In genomic region chr6:80548496-80548895, GRCh38 we compare ENCODE assay signal across 19 cellular contexts.
DNase-seq lines count a peak whose midpoint lies in the region; ATAC-seq, FAIRE-seq and TF ChIP-seq lines count a peak whose summit lies in the region.
"Had no signal": no experiment of that assay in that cellular context is flagged by ENCODE, and none has a peak within 500 bp of the region (broad histone marks: within the 10 kb centered on the region; RNA-seq: fewer than 3 reads in every experiment).

No MANE protein-coding gene starts in this region.

- no peaks in the 10 kb centered on the region for H3K9me3 ChIP-seq in tibial artery
- H3K9me3 ChIP-seq: neutrophil had no signal

- no peaks in the 10 kb centered on the region for H3K36me3 ChIP-seq in bronchial epithelial cell (ENCODE audit: control insufficient read depth, insufficient read depth, low read length)
- no peaks in the 10 kb centered on the region for H3K36me3 ChIP-seq in tibial artery
- H3K36me3 ChIP-seq: neutrophil had no signal

- no peak overlapping the region for H3K27ac ChIP-seq in tibial artery
- H3K27ac ChIP-seq: neutrophil had no signal

- intact Hi-C loops in tibial artery (cut with DNase I; ENCODE audit: low total_unique reads) (no loop called here), left ventricle myocardium superior (cut with micrococcal nuclease) (no loop called here)

- ATAC-seq in left ventricle myocardium superior: no peak

- H3K4me3 ChIP-seq in bronchial epithelial cell (ENCODE audit: low read depth, low read length): no peak overlapping the region
- no peak overlapping the region for H3K4me3 ChIP-seq in tibial artery

- peak; percentile 47 for FAIRE-seq in bronchial epithelial cell (lab: Jason Lieb, UNC)
- FAIRE-seq: GM12892 had no signal

- H3K4me1 ChIP-seq in tibial artery: peaks cover 0 to 12% (median 0%) of the 10 kb centered on the region in 4 donors

- H3K27me3 ChIP-seq in bronchial epithelial cell (ENCODE audit: control insufficient read depth, insufficient read depth, low read length) (no peaks in the 10 kb centered on the region), tibial artery (no peaks in the 10 kb centered on the region)
- H3K27me3 ChIP-seq: neutrophil had no signal

- no peak for TF ChIP-seq CTCF in bronchial epithelial cell (IDR thresholded peaks at IDR 0.05; ENCODE audit: insufficient read depth, low read length, severe bottlenecking)
- TF ChIP-seq CTCF in tibial artery (IDR thresholded peaks at IDR 0.05): no peak

- DNase-seq in AG08395 (ENCODE audit: low spot score) (peak; percentile 77), HS-27A (ENCODE audit: low read depth) (peak; percentile 34), bronchial epithelial cell (ENCODE audit: low read depth) (peak; percentile 31), kidney glomerular epithelial cell (lab: John Stamatoyannopoulos, UW) (peak; percentile 40), NCI-H82 (lab: John Stamatoyannopoulos, UW) (no peak), tibial artery (no peak), left ventricle myocardium superior (no peak)
- no peak for DNase-seq in stimulated activated naive CD4-positive, alpha-beta T cell treated with Interleukin-2 at 50 U/mL for 16 hours (lab: John Stamatoyannopoulos, UW)
- DNase-seq: activated CD8-positive, alpha-beta memory T cell treated with anti-CD3 and anti-CD28 coated beads, Interleukin-2, amount 50 U/mL, for 48 hours; activated naive CD4-positive, alpha-beta T cell; Calu3; islet precursor cell; midbrain; NCI-H2029 treated with DMSO at 0.1 percent for 48 hours; NCI-H510A treated with DMSO at 0.1 percent for 48 hours; SHP77 treated with DMSO at 0.1 percent for 48 hours; stimulated activated CD4-positive, alpha-beta T cell treated with anti-CD3 and anti-CD28 coated beads, Interleukin-2, amount 100 ng/mL, for 24 hours had no signal

Comparison
In these comparisons a context has a peak if more than half of its experiments do, and no peak if none do; other contexts are left out.
1. DNase-seq: peak in AG08395 (single experiment), HS-27A (single experiment), bronchial epithelial cell (single experiment) and kidney glomerular epithelial cell (single experiment); none in NCI-H82 (single experiment), tibial artery (0 of 2), left ventricle myocardium superior (single experiment) and stimulated activated naive CD4-positive, alpha-beta T cell treated with Interleukin-2 at 50 U/mL for 16 hours (single experiment).